ENCODE assay signal across 1 cellular context in genomic region chr19:49119411-49120324, GRCh38.
TF ChIP-seq lines count a peak whose summit lies in the region.

PPFIA3 (plus strand) TSS chr19:49119544; CDS start chr19:49127874, 8,330 bp downstream.

TF ChIP-seq in WTC11, 78 proteins besides CTCF, POLR2A, EP300 and RAD21 (continued from another document):
- TF ChIP-seq ZNF532 (CRISPR knock-in tag; IDR thresholded peaks at IDR 0.05; ENCODE audit: borderline replicate concordance) (no peak), HMGA2 (CRISPR knock-in tag; IDR thresholded peaks at IDR 0.05) (no peak), GRHL2 (CRISPR knock-in tag; IDR thresholded peaks at IDR 0.05; ENCODE audit: insufficient replicate concordance, severe bottlenecking) (no peak), NFE2L1 (CRISPR knock-in tag; IDR thresholded peaks at IDR 0.05) (peak; percentile 71; the same call in 1 of the 2 replicates), ZNF138 (CRISPR knock-in tag; conservative IDR thresholded peaks at IDR 0.05) (no peak), RELA (CRISPR knock-in tag; IDR thresholded peaks at IDR 0.05; ENCODE audit: borderline replicate concordance) (no peak)
- TF ChIP-seq, protein P1, sequence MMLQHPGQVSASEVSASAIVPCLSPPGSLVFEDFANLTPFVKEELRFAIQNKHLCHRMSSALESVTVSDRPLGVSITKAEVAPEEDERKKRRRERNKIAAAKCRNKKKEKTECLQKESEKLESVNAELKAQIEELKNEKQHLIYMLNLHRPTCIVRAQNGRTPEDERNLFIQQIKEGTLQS (CRISPR knock-in tag; conservative IDR thresholded peaks at IDR 0.05), result no peak
